23 cellular contexts compared by ENCODE assay signal in genomic region chr12:6315184-6315583, GRCh38. TPM values are rescaled to one million over a fixed set of nuclear protein-coding genes. Genes with fewer than 3 reads are reported as not detected.
A peak's percentile ranks its signal among the peaks of the same experiment; 100 is the strongest.
DNase-seq lines count a peak whose midpoint lies in the region; ATAC-seq, FAIRE-seq and TF ChIP-seq lines count a peak whose summit lies in the region.
"Had no signal": no experiment of that assay in that cellular context is flagged by ENCODE, and none has a peak within 500 bp of the region (broad histone marks: within the 10 kb centered on the region; RNA-seq: fewer than 3 reads in every experiment).

No MANE protein-coding gene starts in this region.

- no peaks in the 10 kb centered on the region for H3K27me3 Mint-ChIP-seq in MCF 10A (ENCODE audit: insufficient read depth, unreplicated experiment)
- H3K27me3 Mint-ChIP-seq in type B pancreatic cell: no peaks in the 10 kb centered on the region

- POLR2A ChIA-PET in MCF 10A (lab: Yijun Ruan, JAX): interaction anchor here (1.7 to 3.9 kb wide), 2 partner anchors 7 to 27 kb away, joined by 5 to 27 read pairs; no protein-coding TSS in a partner anchor

- H3K36me3 Mint-ChIP-seq in MCF 10A (ENCODE audit: insufficient read depth, unreplicated experiment) (no peaks in the 10 kb centered on the region), type B pancreatic cell (peaks cover 11% of the 10 kb centered on the region)
- H3K36me3 Mint-ChIP-seq: CD4-positive, CD25-positive, alpha-beta regulatory T cell; CD8-positive, alpha-beta memory T cell had no signal

- TF ChIP-seq CTCF in MCF 10A (IDR thresholded peaks at IDR 0.05; ENCODE audit: unreplicated experiment) (no peak), breast epithelium (IDR thresholded peaks at IDR 0.05) (no peak), type B pancreatic cell (conservative IDR thresholded peaks at IDR 0.05) (no peak)

- TF ChIP-seq POLR2A in breast epithelium (IDR thresholded peaks at IDR 0.05): no peak

- no peak overlapping the region for H2AFZ ChIP-seq in neuronal stem cell (ENCODE audit: low read length)
- H2AFZ ChIP-seq: GM23248 had no signal

- WGBS in neuronal stem cell (ENCODE audit: extremely low coverage in 2 of 2, insufficient read length in 2 of 2, insufficient replicate concordance in 1 of 2), 2 donors: no CpG with 5 or more reads among the region's 6 CpGs

- H3K4me1 Mint-ChIP-seq in MCF 10A (ENCODE audit: insufficient read depth, unreplicated experiment): peaks cover 9% of the 10 kb centered on the region
- H3K4me1 Mint-ChIP-seq in type B pancreatic cell (ENCODE audit: unreplicated experiment): peaks cover 11% of the 10 kb centered on the region

- H3K4me3 Mint-ChIP-seq in MCF 10A (ENCODE audit: unreplicated experiment) (no peak overlapping the region), type B pancreatic cell (no peak overlapping the region)
- H3K4me3 Mint-ChIP-seq: CD4-positive, CD25-positive, alpha-beta regulatory T cell; CD8-positive, alpha-beta memory T cell; HFFc6 had no signal

- no peak overlapping the region for H2BK12ac ChIP-seq in neuronal stem cell (ENCODE audit: low read length)

- no peak overlapping the region for H3K9ac ChIP-seq in neuronal stem cell (ENCODE audit: low read depth, low read length, poor library complexity)
- H3K9ac ChIP-seq: GM23248 had no signal

- H3K27me3 ChIP-seq in breast epithelium (no peaks in the 10 kb centered on the region), neuronal stem cell (ENCODE audit: control insufficient read depth in 3 of 3, insufficient read depth in 3 of 3, low read depth in 1 of 3, low read length in 3 of 3) (peaks cover 0 to 16% (median 13%) of the 10 kb centered on the region in 3 experiments)
- H3K27me3 ChIP-seq: BE2C had no signal

- H3K4me3 ChIP-seq in breast epithelium (no peak overlapping the region), neuronal stem cell (ENCODE audit: low read length in 2 of 2) (no peak overlapping the region)
- H3K4me3 ChIP-seq: GM23248 had no signal

- H4K8ac ChIP-seq in neuronal stem cell (ENCODE audit: low read depth, low read length): no peak overlapping the region

- H3K27ac ChIP-seq in breast epithelium (no peak overlapping the region), neuronal stem cell (replicated peaks; ENCODE audit: low read length) (no peak overlapping the region)
- H3K27ac ChIP-seq: GM23248, HL-60 had no signal

- H3K9me3 Mint-ChIP-seq in MCF 10A (ENCODE audit: unreplicated experiment) (no peaks in the 10 kb centered on the region), type B pancreatic cell (no peaks in the 10 kb centered on the region)
- H3K9me3 Mint-ChIP-seq: CD8-positive, alpha-beta memory T cell; HFFc6 had no signal

- H3K79me1 ChIP-seq in neuronal stem cell (ENCODE audit: low read depth, low read length): no peaks in the 10 kb centered on the region

- no peaks in the 10 kb centered on the region for H3K9me3 ChIP-seq in breast epithelium
- no peaks in the 10 kb centered on the region for H3K9me3 ChIP-seq in neuronal stem cell (replicated peaks in 1 of 2; ENCODE audit: control insufficient read depth in 2 of 2, insufficient read depth in 1 of 2, low read depth in 1 of 2, low read length in 2 of 2)
- H3K9me3 ChIP-seq: BE2C had no signal

- no peak overlapping the region for H2AK5ac ChIP-seq in neuronal stem cell (ENCODE audit: low read depth, low read length)

- FAIRE-seq in HTR-8/SVneo (lab: Jason Lieb, UNC): peak; percentile 9
- FAIRE-seq: D721Med, G401.6, GM18507 had no signal

- ATAC-seq in GM18498 (IDR thresholded peaks at IDR 0.05; ENCODE audit: unreplicated experiment): no peak
- ATAC-seq: HCT116 had no signal

- CTCF ChIA-PET in MCF 10A (lab: Yijun Ruan, JAX): interaction anchor here (0.7 to 3.2 kb wide), 6 partner anchors 8 to 326 kb away, joined by 3 to 20 read pairs (median 4); no protein-coding TSS in a partner anchor

- DNase-seq in MCF 10A (ENCODE audit: unreplicated experiment) (no peak), breast epithelium (ENCODE audit: low spot score in 2 of 2) (no peak), HTR-8/SVneo (ENCODE audit: insufficient read length, low spot score) (no peak), neuronal stem cell (ENCODE audit: low spot score) (no peak), type B pancreatic cell (ENCODE audit: extremely low spot score, unreplicated experiment) (no peak), NCI-H748 treated with DMSO at 0.1 percent for 48 hours (lab: John Stamatoyannopoulos, UW) (no peak)
- DNase-seq: ACHN; BE2C; C1 segment of cervical spinal cord; CD4-positive, CD25-positive, alpha-beta regulatory T cell; CD8-positive, alpha-beta memory T cell; COR-L47; GM23248; H7; HFFc6 had no signal

- H4K91ac ChIP-seq in neuronal stem cell (ENCODE audit: low read depth, low read length, poor library complexity): no peak overlapping the region

- no peak overlapping the region for H3K4ac ChIP-seq in neuronal stem cell (ENCODE audit: low read length)

- H3K4me2 ChIP-seq in neuronal stem cell (ENCODE audit: insufficient read depth, low read length, poor library complexity, severe bottlenecking): no peak overlapping the region

- intact Hi-C loops in MCF 10A (cut with micrococcal nuclease) (no loop called here), breast epithelium (cut with DNase I; ENCODE audit: low total_unique reads) (no loop called here)

- H3K4me1 ChIP-seq in breast epithelium (peaks cover 12 to 18% of the 10 kb centered on the region in 2 donors), neuronal stem cell (ENCODE audit: control insufficient read depth in 2 of 2, insufficient read depth in 1 of 2, low read depth in 1 of 2, low read length in 2 of 2) (peaks cover 20 to 26% of the 10 kb centered on the region in 2 donors)

- H2BK5ac ChIP-seq in neuronal stem cell (ENCODE audit: low read length): peak overlapping the region; percentile 1

- peak overlapping the region; percentile 77 for H2BK15ac ChIP-seq in neuronal stem cell (ENCODE audit: low read length)

- no peak overlapping the region for H2BK120ac ChIP-seq in neuronal stem cell (ENCODE audit: low read depth, low read length)

- no peak overlapping the region for H3K23ac ChIP-seq in neuronal stem cell (ENCODE audit: low read depth, low read length, poor library complexity)

- no peaks in the 10 kb centered on the region for H3K36me3 ChIP-seq in breast epithelium
- no peaks in the 10 kb centered on the region for H3K36me3 ChIP-seq in neuronal stem cell (replicated peaks in 1 of 2; ENCODE audit: control insufficient read depth in 2 of 2, insufficient read depth in 2 of 2, low read length in 2 of 2)
- H3K36me3 ChIP-seq: BE2C had no signal

- H3K14ac ChIP-seq in neuronal stem cell (ENCODE audit: low read length): no peak overlapping the region

- BruUV-seq in MCF 10A (replicated peaks; lab: Mats Ljungman, UMichigan): no TSS peak

- H3K27ac Mint-ChIP-seq in MCF 10A (ENCODE audit: low read depth, unreplicated experiment) (peak overlapping the region; percentile 16), type B pancreatic cell (peak overlapping the region; percentile 81)
- H3K27ac Mint-ChIP-seq: CD4-positive, CD25-positive, alpha-beta regulatory T cell; HFFc6 had no signal

- no peak overlapping the region for H3K18ac ChIP-seq in neuronal stem cell (ENCODE audit: low read length)

RNA-seq across cellular contexts. Expression of gene PLEKHG6, which starts 4.7 kb away (rescaled TPM):
- total RNA-seq in MCF 10A (2022): not detected in 2 replicates
- total RNA-seq in breast epithelium: 10 to 100 TPM; 11.9 to 43.6 (median 42.4) TPM
- polyA plus RNA-seq in neuronal stem cell (2013, experiment 1 of 2): 1.2 TPM
- 1.3 TPM for polyA plus RNA-seq in neuronal stem cell (2013, experiment 2 of 2)
- total RNA-seq in type B pancreatic cell (ENCODE audit: low replicate concordance): 32.4 and 115 TPM in 2 replicates
- total RNA-seq: A172; CD4-positive, CD25-positive, alpha-beta regulatory T cell; CD8-positive, alpha-beta memory T cell; GM23248; HFFc6; HT1080 had no signal

RNA-seq across cellular contexts. Expression of gene TNFRSF1A, which starts 26.7 kb away (rescaled TPM):
- total RNA-seq in MCF 10A (2022): 103 and 110 TPM in 2 replicates
- total RNA-seq in breast epithelium: 100 to 1,000 TPM; 232 to 256 (median 238) TPM
- 35.2 TPM for polyA plus RNA-seq in neuronal stem cell (2013, experiment 1 of 2)
- polyA plus RNA-seq in neuronal stem cell (2013, experiment 2 of 2): 34.5 TPM
- 79.1 and 222 TPM in 2 replicates for total RNA-seq in type B pancreatic cell (ENCODE audit: low replicate concordance)

Comparison
In these comparisons a context has a peak if more than half of its experiments do, and no peak if none do; other contexts are left out.
1. RNA of gene PLEKHG6, which starts 4.7 kb away (total RNA-seq): 11.9 to 43.6 TPM in breast epithelium and 32.4 to 115 TPM in type B pancreatic cell; not detected in MCF 10A; every median in the first group is over 10 times any median in the second.